In the genomic region with DNA sequence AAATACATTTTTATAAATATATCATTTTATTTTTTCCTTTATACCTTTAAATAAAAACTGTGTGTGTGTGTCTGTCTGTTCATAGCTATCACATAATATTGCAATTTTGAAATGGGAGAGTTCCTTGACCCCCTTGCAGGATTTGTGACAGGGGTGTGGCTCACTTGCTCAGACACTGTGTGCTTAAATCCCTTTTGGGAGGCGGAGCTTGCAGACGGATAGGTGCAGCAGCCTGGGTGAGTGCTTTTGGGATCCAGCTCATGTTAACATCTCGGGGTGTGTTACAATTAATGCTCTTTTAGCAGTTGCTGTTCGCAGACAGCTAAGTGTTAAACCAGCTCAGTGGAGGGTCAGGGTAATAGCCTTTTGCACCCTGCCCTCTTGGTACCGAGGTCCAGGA, we compare ENCODE assay signal across 7 cellular contexts.
"Had no signal": no experiment of that assay in that cellular context is flagged by ENCODE, and none has a peak within 500 bp of the region (broad histone marks: within the 10 kb centered on the region; RNA-seq: fewer than 3 reads in every experiment).

No MANE protein-coding gene starts in this region.

- H3K4me3 ChIP-seq: GM23248 had no signal

- ATAC-seq: HCT116 had no signal

- DNase-seq: GM23248, GOT3, H7, H9, HCEC 1CT, HFFc6 had no signal

- H3K4me3 Mint-ChIP-seq: H9, HFFc6 had no signal

- H3K27ac Mint-ChIP-seq: HFFc6 had no signal

- H3K27ac ChIP-seq: GM23248 had no signal

- H3K9me3 Mint-ChIP-seq: HFFc6 had no signal

- H2AFZ ChIP-seq: GM23248 had no signal
